20 cellular contexts compared by ENCODE assay signal in the genomic region with DNA sequence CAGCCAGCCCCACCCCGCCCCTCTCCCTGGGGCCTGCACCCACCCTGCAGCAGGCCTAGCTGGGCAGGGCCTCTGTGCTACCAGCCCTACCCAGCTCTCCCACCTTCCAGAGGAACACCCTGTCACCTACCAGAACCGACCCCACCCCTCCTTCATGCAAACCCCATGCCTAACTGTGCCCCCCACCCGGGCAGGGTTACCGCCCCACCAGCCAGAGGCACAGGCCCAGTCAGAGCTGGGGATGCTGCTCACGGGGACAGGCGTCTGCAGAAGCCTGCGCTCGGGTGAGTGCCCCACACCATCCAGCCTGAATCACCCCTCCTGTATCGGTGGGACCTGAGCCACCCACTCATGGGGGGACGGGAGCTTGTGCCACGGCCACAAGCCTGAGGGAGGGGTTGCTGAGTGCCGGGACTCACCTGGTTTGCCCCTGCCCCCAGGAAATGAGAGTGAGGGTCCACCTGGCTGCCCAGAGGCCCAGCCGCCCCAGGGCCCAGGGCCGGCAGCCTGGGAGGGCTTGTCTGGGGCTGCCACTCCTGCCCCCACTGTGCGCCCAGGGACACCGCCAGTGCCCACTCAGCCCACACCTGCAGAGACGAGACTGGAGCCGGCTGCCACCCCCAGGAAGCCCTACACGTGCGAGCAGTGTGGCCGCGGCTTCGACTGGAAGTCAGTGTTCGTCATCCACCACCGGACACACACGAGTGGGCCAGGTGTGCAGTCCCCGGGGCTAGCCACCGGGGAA. TPM values are rescaled to one million over a fixed set of nuclear protein-coding genes. Genes with fewer than 3 reads are reported as not detected.
DNase-seq lines count a peak whose midpoint lies in the region; ATAC-seq, FAIRE-seq and TF ChIP-seq lines count a peak whose summit lies in the region.
"Had no signal": no experiment of that assay in that cellular context is flagged by ENCODE, and none has a peak within 500 bp of the region (broad histone marks: within the 10 kb centered on the region; RNA-seq: fewer than 3 reads in every experiment).

No MANE protein-coding gene starts in this region.

- H3K79me2 ChIP-seq in K562 (ENCODE audit: control insufficient read depth, insufficient read depth, low read length) (no peaks in the 10 kb centered on the region; the same call in 1 of the 3 replicates), MM.1S (ENCODE audit: low read length) (no peaks in the 10 kb centered on the region)

- H4K20me1 ChIP-seq in K562 (replicated peaks; ENCODE audit: control insufficient read depth, insufficient read depth, low read length) (0 out of 2 replicates have a peak, but pooled peaks cover 6% of the 10 kb centered on the region), MM.1S (ENCODE audit: insufficient read depth, low read length) (no peaks in the 10 kb centered on the region)

- CTCF ChIA-PET in K562 (lab: Yijun Ruan, JAX; ENCODE audit: low intra/inter-chr PET ratio): no interaction called here

- peak; percentile 60 for DNase-seq in cardiac septum (ENCODE audit: low spot score)
- no peak for DNase-seq in left cardiac atrium
- no peak for DNase-seq in K562 (ENCODE audit: extremely low read depth in 1 of 4, low spot score in 3 of 4)
- DNase-seq in neuronal stem cell (ENCODE audit: low spot score): no peak
- no peak for DNase-seq in AG08395 (ENCODE audit: low spot score)
- no peak for DNase-seq in MM.1S
- DNase-seq: CD4-positive, CD25-positive, alpha-beta regulatory T cell; CD8-positive, alpha-beta memory T cell; COR-L47; DMS 273 treated with DMSO at 0.1 percent for 48 hours; DMS53; DND-41; EL; GOT3 had no signal

- peak overlapping the region; percentile 10 for H2BK5ac ChIP-seq in neuronal stem cell (ENCODE audit: low read length)

- H3K4me3 ChIP-seq in K562 (no peak overlapping the region), neuronal stem cell (ENCODE audit: low read length in 2 of 2) (no peak overlapping the region), MM.1S (ENCODE audit: low read length) (no peak overlapping the region)
- H3K4me3 ChIP-seq: A549; BLaER1 treated with 17β-estradiol and CSF1 and Interleukin-3, amounts not matched to agents 10 nM and 100 nM; GM12878; HAP-1 had no signal

- WGBS in K562 (ENCODE audit: insufficient coverage, low coverage, missing lambda C conversion rate): 94% methylated on average over 17 of the region's 28 CpGs
- no CpG with 5 or more reads among the region's 28 CpGs for WGBS in neuronal stem cell (ENCODE audit: extremely low coverage in 2 of 2, insufficient read length in 2 of 2, insufficient replicate concordance in 1 of 2), 2 donors

- TF ChIP-seq RAD21 in K562 (CRISPR knock-in tag; conservative IDR thresholded peaks at IDR 0.05 in 1 of 2, IDR thresholded peaks at IDR 0.05 in 1 of 2): no peak

- H4K91ac ChIP-seq in neuronal stem cell (ENCODE audit: low read depth, low read length, poor library complexity): no peak overlapping the region

- H3K4ac ChIP-seq in neuronal stem cell (ENCODE audit: low read length): no peak overlapping the region

- TF ChIP-seq EP300 in K562 (IDR thresholded peaks at IDR 0.05; ENCODE audit: low read length): no peak

- intact Hi-C loops in cardiac septum (cut with DNase I) (no loop called here), left cardiac atrium (cut with DNase I) (no loop called here), K562 (cut with micrococcal nuclease) (loop anchor here (5.0 kb wide), 2 partner anchors 153 to 298 kb away; a partner anchor contains a TSS)

- H2AK5ac ChIP-seq in neuronal stem cell (ENCODE audit: low read depth, low read length): no peak overlapping the region

- POLR2A ChIA-PET in K562 (lab: Yijun Ruan, JAX): interaction anchor here (0.7 to 2.1 kb wide), 3 partner anchors 9 to 64 kb away, joined by 3 to 7 read pairs (median 3); a partner anchor contains a TSS

- no peak overlapping the region for H2BK120ac ChIP-seq in neuronal stem cell (ENCODE audit: low read depth, low read length)

- no peak overlapping the region for H4K8ac ChIP-seq in neuronal stem cell (ENCODE audit: low read depth, low read length)

- H2BK15ac ChIP-seq in neuronal stem cell (ENCODE audit: low read length): no peak overlapping the region

- no peaks in the 10 kb centered on the region for H3K9me1 ChIP-seq in K562 (ENCODE audit: control insufficient read depth, insufficient read depth, low read length)

- no peak overlapping the region for H3K27ac ChIP-seq in K562 (ENCODE audit: extremely low read depth, low read depth, low read length)
- no peak overlapping the region for H3K27ac ChIP-seq in neuronal stem cell (replicated peaks; ENCODE audit: low read length)
- H3K27ac ChIP-seq in MM.1S (ENCODE audit: low read length): no peak overlapping the region
- H3K27ac ChIP-seq: A549; BLaER1 treated with 17β-estradiol and CSF1 and Interleukin-3, amounts not matched to agents 10 nM and 100 nM had no signal

- H3K79me1 ChIP-seq in neuronal stem cell (ENCODE audit: low read depth, low read length): peaks cover 2% of the 10 kb centered on the region

- no TSS peak for BruUV-seq in K562 (replicated peaks; lab: Mats Ljungman, UMichigan)

- H3K27me3 ChIP-seq in K562 (ENCODE audit: control insufficient read depth in 2 of 2, insufficient read depth in 2 of 2, low read length in 2 of 2) (no peaks in the 10 kb centered on the region), neuronal stem cell (ENCODE audit: control insufficient read depth in 3 of 3, insufficient read depth in 3 of 3, low read depth in 1 of 3, low read length in 3 of 3) (no peaks in the 10 kb centered on the region), MM.1S (replicated peaks; ENCODE audit: insufficient read depth, low read length) (no peaks in the 10 kb centered on the region; the same call in 1 of the 2 replicates)
- H3K27me3 ChIP-seq: BLaER1 treated with 17β-estradiol and CSF1 and Interleukin-3, amounts not matched to agents 10 nM and 100 nM had no signal

- ATAC-seq in left cardiac atrium: no peak
- ATAC-seq in K562: no peak
- no peak for ATAC-seq in HG02623 (IDR thresholded peaks at IDR 0.05; ENCODE audit: unreplicated experiment)
- ATAC-seq: A549, GM12878 had no signal

- H2AFZ ChIP-seq in K562 (ENCODE audit: low read depth, low read length) (no peak overlapping the region), neuronal stem cell (ENCODE audit: low read length) (no peak overlapping the region), MM.1S (ENCODE audit: low read length) (no peak overlapping the region)

- peaks cover 4% of the 10 kb centered on the region for H3F3A ChIP-seq in MM.1S (ENCODE audit: insufficient read depth, low read length)

- TF ChIP-seq POLR2A in K562 (conservative IDR thresholded peaks at IDR 0.05): no peak

- no peaks in the 10 kb centered on the region for H3K9me2 ChIP-seq in MM.1S (replicated peaks; ENCODE audit: insufficient read depth, low read length)

- no peak overlapping the region for H3K23ac ChIP-seq in neuronal stem cell (ENCODE audit: low read depth, low read length, poor library complexity)

- in situ Hi-C loops in K562 (cut with MboI): no loop called here

- no peak overlapping the region for H3K4me2 ChIP-seq in K562 (ENCODE audit: insufficient read depth, low read length)
- H3K4me2 ChIP-seq in neuronal stem cell (ENCODE audit: insufficient read depth, low read length, poor library complexity, severe bottlenecking): no peak overlapping the region
- H3K4me2 ChIP-seq in MM.1S (ENCODE audit: low read depth, low read length): no peak overlapping the region
- H3K4me2 ChIP-seq: A549 had no signal

- H3K36me3 ChIP-seq in K562 (ENCODE audit: control insufficient read depth, insufficient read depth, low read length): peaks cover 44% of the 10 kb centered on the region; the same call in 2 of the 3 replicates
- H3K36me3 ChIP-seq in neuronal stem cell (replicated peaks in 1 of 2; ENCODE audit: control insufficient read depth in 2 of 2, insufficient read depth in 2 of 2, low read length in 2 of 2): peaks cover 11 to 39% of the 10 kb centered on the region in 2 donors
- no peaks in the 10 kb centered on the region for H3K36me3 ChIP-seq in MM.1S (replicated peaks; ENCODE audit: insufficient read depth, low read length)

- H3K14ac ChIP-seq in neuronal stem cell (ENCODE audit: low read length): no peak overlapping the region

- H3K9me3 ChIP-seq in K562 (replicated peaks; ENCODE audit: control insufficient read depth, insufficient read depth, low read depth, low read length) (no peaks in the 10 kb centered on the region), neuronal stem cell (replicated peaks in 1 of 2; ENCODE audit: control insufficient read depth in 2 of 2, insufficient read depth in 1 of 2, low read depth in 1 of 2, low read length in 2 of 2) (no peaks in the 10 kb centered on the region), MM.1S (replicated peaks; ENCODE audit: insufficient read depth, low read length) (no peaks in the 10 kb centered on the region)
- H3K9me3 ChIP-seq: A549; BLaER1 treated with 17β-estradiol and CSF1 and Interleukin-3, amounts not matched to agents 10 nM and 100 nM; HAP-1 had no signal

- H3K4me1 ChIP-seq in K562 (replicated peaks in 1 of 2; ENCODE audit: control insufficient read depth in 2 of 2, insufficient read depth in 2 of 2, low read length in 2 of 2) (peaks cover 16 to 41% of the 10 kb centered on the region in 2 experiments), neuronal stem cell (ENCODE audit: control insufficient read depth in 2 of 2, insufficient read depth in 1 of 2, low read depth in 1 of 2, low read length in 2 of 2) (peaks cover 6 to 14% of the 10 kb centered on the region in 2 donors), MM.1S (ENCODE audit: low read length) (no peaks in the 10 kb centered on the region)

- H3K9ac ChIP-seq in K562 (ENCODE audit: insufficient read depth in 1 of 2, low read depth in 2 of 2, low read length in 2 of 2): 0 out of 4 replicates have a peak overlapping the region, but pooled peaks of 1 of the 2 experiments have one; percentile 8
- H3K9ac ChIP-seq in neuronal stem cell (ENCODE audit: low read depth, low read length, poor library complexity): no peak overlapping the region
- H3K9ac ChIP-seq in MM.1S (ENCODE audit: low read length): no peak overlapping the region

- TF ChIP-seq CTCF in K562 (IDR thresholded peaks at IDR 0.05 in 2 of 3, conservative IDR thresholded peaks at IDR 0.05 in 1 of 3; ENCODE audit: insufficient read depth in 2 of 3, low read depth in 1 of 3, low read length in 3 of 3): no peak
- TF ChIP-seq CTCF in MM.1S (IDR thresholded peaks at IDR 0.05; ENCODE audit: low read length): no peak

- no peak overlapping the region for H2BK12ac ChIP-seq in neuronal stem cell (ENCODE audit: low read length)

- FAIRE-seq in K562 (lab: Jason Lieb, UNC): no peak
- FAIRE-seq: A549, GM12878, HTR-8/SVneo had no signal

- no peak overlapping the region for H3K18ac ChIP-seq in neuronal stem cell (ENCODE audit: low read length)

RNA-seq across cellular contexts. Expression of a gene that starts 3.8 kb away (rescaled TPM):
- total RNA-seq in cardiac septum (5.8 TPM), left cardiac atrium (1 to 10 TPM; 4.1 to 5.1 TPM), K562 (2014; rRNA removed) (4.2 and 4.8 TPM in 2 replicates), K562 (2014; rRNA removed; fragmentation: Illumina TruSeq; extraction: Trizol) (0.64 and 0.95 TPM in 2 replicates), K562 (2015; rRNA removed; fragmentation: Illumina TruSeq; extraction: Trizol) (2.5 and 3.3 TPM in 2 replicates), K562 (2021) (3.5 and 4.3 TPM in 2 replicates)
- total RNA-seq in K562 (2011; cell fraction: chromatin; rRNA removed; ENCODE audit: low replicate concordance): 3.8 and 13.1 TPM in 2 replicates
- 12.1 and 13.7 TPM in 2 replicates for total RNA-seq in K562 (2011; cell fraction: nucleolus; rRNA removed)
- total RNA-seq in K562 (2011; cell fraction: nucleoplasm; rRNA removed): 5.5 and 8.0 TPM in 2 replicates
- polyA plus RNA-seq in K562 (2011; rRNA removed) (1.2 and 2.7 TPM in 2 replicates), K562 (2014; fragmentation: Illumina TruSeq; extraction: Trizol) (1.2 and 2.4 TPM in 2 replicates), K562 (2014; fragmentation: Nextera tagmentation; extraction: Ambion mirVana) (under 1 TPM; 0.07 to 0.17 TPM), K562 (2014; rRNA removed) (2.6 and 3.9 TPM in 2 replicates)
- polyA plus RNA-seq in K562 (2011; cell fraction: cytosol; rRNA removed): 2.4 and 5.3 TPM in 2 replicates
- polyA plus RNA-seq in K562 (2011; cell fraction: nucleus; rRNA removed): 6.9 and 8.9 TPM in 2 replicates
- polyA plus RNA-seq in K562 (2012): 5.5 and 10.1 TPM in 2 replicates
- 1.5 and 1.9 TPM in 2 replicates for polyA minus RNA-seq in K562 (2011; rRNA and poly(A)+ RNA removed)
- 1.4 and 2.4 TPM in 2 replicates for polyA minus RNA-seq in K562 (2011; cell fraction: cytosol; rRNA and poly(A)+ RNA removed)
- polyA minus RNA-seq in K562 (2011; cell fraction: nucleus; rRNA and poly(A)+ RNA removed): 6.5 and 8.3 TPM in 2 replicates
- 6.8 TPM for polyA plus RNA-seq in neuronal stem cell (2013, experiment 1 of 2)
- polyA plus RNA-seq in neuronal stem cell (2013, experiment 2 of 2): 6.8 TPM

RNA-seq across cellular contexts. Expression of a gene that starts 13.0 kb away (rescaled TPM):
- total RNA-seq in cardiac septum (5.1 TPM), left cardiac atrium (1 to 10 TPM; 4.4 to 6.1 TPM), K562 (2014; rRNA removed) (15.4 and 15.8 TPM in 2 replicates), K562 (2014; rRNA removed; fragmentation: Illumina TruSeq; extraction: Trizol) (3.0 and 3.5 TPM in 2 replicates), K562 (2015; rRNA removed; fragmentation: Illumina TruSeq; extraction: Trizol) (9.6 and 11.0 TPM in 2 replicates), K562 (2021) (14.0 and 16.4 TPM in 2 replicates)
- 12.1 and 40.1 TPM in 2 replicates for total RNA-seq in K562 (2011; cell fraction: chromatin; rRNA removed; ENCODE audit: low replicate concordance)
- 42.5 and 54.9 TPM in 2 replicates for total RNA-seq in K562 (2011; cell fraction: nucleolus; rRNA removed)
- total RNA-seq in K562 (2011; cell fraction: nucleoplasm; rRNA removed): 15.9 and 21.7 TPM in 2 replicates
- polyA plus RNA-seq in K562 (2011; rRNA removed) (4.5 and 5.3 TPM in 2 replicates), K562 (2014; fragmentation: Illumina TruSeq; extraction: Trizol) (4.1 and 6.9 TPM in 2 replicates), K562 (2014; fragmentation: Nextera tagmentation; extraction: Ambion mirVana) (1 to 10 TPM in 1 of 2 experiments, under 1 TPM in 1; 0.92 to 1.2 TPM), K562 (2014; rRNA removed) (7.5 and 8.3 TPM in 2 replicates)
- 6.1 and 18.5 TPM in 2 replicates for polyA plus RNA-seq in K562 (2011; cell fraction: cytosol; rRNA removed)
- 8.6 and 17.6 TPM in 2 replicates for polyA plus RNA-seq in K562 (2011; cell fraction: nucleus; rRNA removed)
- polyA plus RNA-seq in K562 (2012): 6.9 and 7.9 TPM in 2 replicates
- 7.5 and 12.5 TPM in 2 replicates for polyA minus RNA-seq in K562 (2011; rRNA and poly(A)+ RNA removed)
- 9.4 and 10.3 TPM in 2 replicates for polyA minus RNA-seq in K562 (2011; cell fraction: cytosol; rRNA and poly(A)+ RNA removed)
- 31.7 and 40.8 TPM in 2 replicates for polyA minus RNA-seq in K562 (2011; cell fraction: nucleus; rRNA and poly(A)+ RNA removed)
- polyA plus RNA-seq in neuronal stem cell (2013, experiment 1 of 2): 3.8 TPM
- polyA plus RNA-seq in neuronal stem cell (2013, experiment 2 of 2): 3.8 TPM

RNA-seq across cellular contexts. Expression of a gene that starts 28.5 kb away (rescaled TPM):
- total RNA-seq in cardiac septum: 3.7 TPM
- total RNA-seq in left cardiac atrium: 1 to 10 TPM; 3.9 to 4.7 TPM
- 26.6 and 56.0 TPM in 2 replicates for total RNA-seq in K562 (2011; cell fraction: chromatin; rRNA removed; ENCODE audit: low replicate concordance)
- total RNA-seq in K562 (2011; cell fraction: nucleolus; rRNA removed): 34.7 and 40.7 TPM in 2 replicates
- 26.5 and 27.8 TPM in 2 replicates for total RNA-seq in K562 (2011; cell fraction: nucleoplasm; rRNA removed)
- total RNA-seq in K562 (2014; rRNA removed): 12.5 and 13.5 TPM in 2 replicates
- 5.8 and 7.5 TPM in 2 replicates for total RNA-seq in K562 (2014; rRNA removed; fragmentation: Illumina TruSeq; extraction: Trizol)
- 9.1 and 9.3 TPM in 2 replicates for total RNA-seq in K562 (2015; rRNA removed; fragmentation: Illumina TruSeq; extraction: Trizol)
- 12.6 and 13.2 TPM in 2 replicates for total RNA-seq in K562 (2021)
- 3.5 and 4.7 TPM in 2 replicates for polyA plus RNA-seq in K562 (2011; rRNA removed)
- 3.6 and 10.2 TPM in 2 replicates for polyA plus RNA-seq in K562 (2011; cell fraction: cytosol; rRNA removed)
- polyA plus RNA-seq in K562 (2011; cell fraction: nucleus; rRNA removed): 4.1 and 9.0 TPM in 2 replicates
- polyA plus RNA-seq in K562 (2012): 4.5 and 6.6 TPM in 2 replicates
- 4.9 TPM in 2 replicates for polyA plus RNA-seq in K562 (2014; fragmentation: Illumina TruSeq; extraction: Trizol)
- under 1 TPM; 0.20 to 0.25 TPM for polyA plus RNA-seq in K562 (2014; fragmentation: Nextera tagmentation; extraction: Ambion mirVana)
- 5.7 and 6.2 TPM in 2 replicates for polyA plus RNA-seq in K562 (2014; rRNA removed)
- polyA minus RNA-seq in K562 (2011; rRNA and poly(A)+ RNA removed): 7.6 and 16.2 TPM in 2 replicates
- polyA minus RNA-seq in K562 (2011; cell fraction: cytosol; rRNA and poly(A)+ RNA removed): 8.3 and 11.9 TPM in 2 replicates
- polyA minus RNA-seq in K562 (2011; cell fraction: nucleus; rRNA and poly(A)+ RNA removed): 7.8 and 12.2 TPM in 2 replicates
- 1.8 TPM for polyA plus RNA-seq in neuronal stem cell (2013, experiment 1 of 2)
- 2.0 TPM for polyA plus RNA-seq in neuronal stem cell (2013, experiment 2 of 2)

RNA-seq across cellular contexts. Expression of a gene that starts 31.9 kb away (rescaled TPM):
- total RNA-seq in cardiac septum (2.0 TPM), left cardiac atrium (1 to 10 TPM; 6.0 to 6.3 TPM), K562 (2014; rRNA removed) (101 and 152 TPM in 2 replicates), K562 (2014; rRNA removed; fragmentation: Illumina TruSeq; extraction: Trizol) (29.4 and 48.4 TPM in 2 replicates), K562 (2015; rRNA removed; fragmentation: Illumina TruSeq; extraction: Trizol) (42.2 and 45.2 TPM in 2 replicates), K562 (2021) (58.2 and 67.5 TPM in 2 replicates)
- 36.1 and 123 TPM in 2 replicates for total RNA-seq in K562 (2011; cell fraction: chromatin; rRNA removed; ENCODE audit: low replicate concordance)
- 97.2 and 108 TPM in 2 replicates for total RNA-seq in K562 (2011; cell fraction: nucleolus; rRNA removed)
- 71.8 and 76.0 TPM in 2 replicates for total RNA-seq in K562 (2011; cell fraction: nucleoplasm; rRNA removed)
- polyA plus RNA-seq in K562 (2011; rRNA removed) (64.7 and 86.6 TPM in 2 replicates), K562 (2014; fragmentation: Illumina TruSeq; extraction: Trizol) (56.9 and 85.4 TPM in 2 replicates), K562 (2014; fragmentation: Nextera tagmentation; extraction: Ambion mirVana) (100 to 1,000 TPM; 316 to 318 TPM), K562 (2014; rRNA removed) (89.7 and 116 TPM in 2 replicates)
- polyA plus RNA-seq in K562 (2011; cell fraction: cytosol; rRNA removed): 140 and 167 TPM in 2 replicates
- polyA plus RNA-seq in K562 (2011; cell fraction: nucleus; rRNA removed): 86.2 and 95.1 TPM in 2 replicates
- polyA plus RNA-seq in K562 (2012): 59.7 and 101 TPM in 2 replicates
- polyA minus RNA-seq in K562 (2011; rRNA and poly(A)+ RNA removed): 29.8 and 50.1 TPM in 2 replicates
- polyA minus RNA-seq in K562 (2011; cell fraction: cytosol; rRNA and poly(A)+ RNA removed): 24.3 and 35.0 TPM in 2 replicates
- polyA minus RNA-seq in K562 (2011; cell fraction: nucleus; rRNA and poly(A)+ RNA removed): 31.1 and 32.6 TPM in 2 replicates
- polyA plus RNA-seq in neuronal stem cell (2013, experiment 1 of 2): 21.6 TPM
- polyA plus RNA-seq in neuronal stem cell (2013, experiment 2 of 2): 20.7 TPM

RNA-seq across cellular contexts. Expression of a gene that starts 39.7 kb away (rescaled TPM):
- 13.8 TPM for total RNA-seq in cardiac septum
- total RNA-seq in left cardiac atrium: 10 to 100 TPM; 10.2 to 11.7 TPM
- 5.0 and 18.1 TPM in 2 replicates for total RNA-seq in K562 (2011; cell fraction: chromatin; rRNA removed; ENCODE audit: low replicate concordance)
- total RNA-seq in K562 (2011; cell fraction: nucleolus; rRNA removed): 20.8 and 21.2 TPM in 2 replicates
- 9.8 and 10.9 TPM in 2 replicates for total RNA-seq in K562 (2011; cell fraction: nucleoplasm; rRNA removed)
- 7.2 and 7.8 TPM in 2 replicates for total RNA-seq in K562 (2014; rRNA removed)
- total RNA-seq in K562 (2014; rRNA removed; fragmentation: Illumina TruSeq; extraction: Trizol): 0.32 and 0.58 TPM in 2 replicates
- 2.2 and 2.7 TPM in 2 replicates for total RNA-seq in K562 (2015; rRNA removed; fragmentation: Illumina TruSeq; extraction: Trizol)
- total RNA-seq in K562 (2021): 14.0 and 16.1 TPM in 2 replicates
- polyA plus RNA-seq in K562 (2011; rRNA removed): 1.4 and 4.0 TPM in 2 replicates
- polyA plus RNA-seq in K562 (2011; cell fraction: cytosol; rRNA removed): 3.6 and 10.4 TPM in 2 replicates
- polyA plus RNA-seq in K562 (2011; cell fraction: nucleus; rRNA removed): 7.2 and 14.2 TPM in 2 replicates
- 11.7 TPM in 2 replicates for polyA plus RNA-seq in K562 (2012)
- polyA plus RNA-seq in K562 (2014; fragmentation: Illumina TruSeq; extraction: Trizol): 1.8 and 4.7 TPM in 2 replicates
- under 1 TPM; 0.08 to 0.13 TPM for polyA plus RNA-seq in K562 (2014; fragmentation: Nextera tagmentation; extraction: Ambion mirVana)
- polyA plus RNA-seq in K562 (2014; rRNA removed): 5.8 and 6.8 TPM in 2 replicates
- 1.9 and 2.0 TPM in 2 replicates for polyA minus RNA-seq in K562 (2011; rRNA and poly(A)+ RNA removed)
- polyA minus RNA-seq in K562 (2011; cell fraction: cytosol; rRNA and poly(A)+ RNA removed): 5.1 and 6.6 TPM in 2 replicates
- polyA minus RNA-seq in K562 (2011; cell fraction: nucleus; rRNA and poly(A)+ RNA removed): 10.7 and 11.2 TPM in 2 replicates
- 14.3 TPM for polyA plus RNA-seq in neuronal stem cell (2013, experiment 1 of 2)
- 14.8 TPM for polyA plus RNA-seq in neuronal stem cell (2013, experiment 2 of 2)
